In genomic region chr11:132943325-132943736, GRCh38 we compare ENCODE assay signal across 14 cellular contexts.
A peak's percentile ranks its signal among the peaks of the same experiment; 100 is the strongest.
DNase-seq lines count a peak whose midpoint lies in the region; ATAC-seq and TF ChIP-seq lines count a peak whose summit lies in the region.
"Had no signal": no experiment of that assay in that cellular context is flagged by ENCODE, and none has a peak within 500 bp of the region (broad histone marks: within the 10 kb centered on the region; RNA-seq: fewer than 3 reads in every experiment).

No MANE protein-coding gene starts in this region.

- H3K27ac ChIP-seq in esophagus (ENCODE audit: low read depth in 2 of 2, low read length in 1 of 2): no peak overlapping the region
- H3K27ac ChIP-seq: body of pancreas, gastroesophageal sphincter had no signal

- DNase-seq in AG10803 (ENCODE audit: low read depth): peak; percentile 13
- no peak for DNase-seq in HFFc6
- DNase-seq in NCI-H82 treated with DMSO at 0.1 percent for 48 hours (lab: John Stamatoyannopoulos, UW; ENCODE audit: unreplicated experiment): no peak
- DNase-seq in naive thymus-derived CD8-positive, alpha-beta T cell: no peak
- DNase-seq: body of pancreas; KG1; naive B cell; stimulated activated CD4-positive, alpha-beta T cell treated with anti-CD3 and anti-CD28 coated beads, Interleukin-2, amount 100 ng/mL, for 48 hours; SW 1271 had no signal

- ATAC-seq in HG02884 (IDR thresholded peaks at IDR 0.05; ENCODE audit: unreplicated experiment) (no peak), HG02763 (IDR thresholded peaks at IDR 0.05; ENCODE audit: unreplicated experiment) (no peak)
- ATAC-seq in naive thymus-derived CD8-positive, alpha-beta T cell: no peak
- ATAC-seq: body of pancreas, gastroesophageal sphincter had no signal

- no peaks in the 10 kb centered on the region for H3K9me3 Mint-ChIP-seq in HFFc6
- H3K9me3 Mint-ChIP-seq in naive thymus-derived CD8-positive, alpha-beta T cell: peaks cover 0 to 3% (median 0%) of the 10 kb centered on the region in 9 donors

- H3K36me3 ChIP-seq in esophagus (ENCODE audit: control insufficient read depth in 2 of 2, insufficient read depth in 2 of 2, low read length in 1 of 2) (no peaks in the 10 kb centered on the region), neuron (ENCODE audit: insufficient read depth, low read length) (no peaks in the 10 kb centered on the region)
- H3K36me3 ChIP-seq: gastroesophageal sphincter had no signal

- H3K4me1 Mint-ChIP-seq in HFFc6 (ENCODE audit: low read depth): peaks cover 14% of the 10 kb centered on the region
- H3K4me1 Mint-ChIP-seq in naive thymus-derived CD8-positive, alpha-beta T cell: peaks cover 0 to 3% (median 1%) of the 10 kb centered on the region in 4 donors

- WGBS in esophagus, 2 donors: 3 to 5% methylated on average over 23 of the region's 23 CpGs

- H3K4me1 ChIP-seq in esophagus (ENCODE audit: control insufficient read depth in 2 of 2, insufficient read depth in 2 of 2, low read length in 1 of 2) (peaks cover 2 to 6% of the 10 kb centered on the region in 2 donors), neuron (ENCODE audit: insufficient read depth, low read length) (peaks cover 17% of the 10 kb centered on the region)
- H3K4me1 ChIP-seq: body of pancreas had no signal

- H3K27ac Mint-ChIP-seq in HFFc6: no peak overlapping the region; the same call in 1 of the 2 replicates
- no peak overlapping the region for H3K27ac Mint-ChIP-seq in naive thymus-derived CD8-positive, alpha-beta T cell
- H3K27ac Mint-ChIP-seq: naive B cell had no signal

- no peak for TF ChIP-seq CTCF in AG10803 (conservative IDR thresholded peaks at IDR 0.05; ENCODE audit: low read length)
- TF ChIP-seq CTCF in HFFc6 (IDR thresholded peaks at IDR 0.05): no peak

- H3K36me3 Mint-ChIP-seq in HFFc6 (ENCODE audit: low read depth): no peaks in the 10 kb centered on the region
- peaks cover 0 to 5% (median 0%) of the 10 kb centered on the region in 3 donors for H3K36me3 Mint-ChIP-seq in naive thymus-derived CD8-positive, alpha-beta T cell
- H3K36me3 Mint-ChIP-seq: naive B cell had no signal

- peaks cover 2 to 3% of the 10 kb centered on the region in 2 donors for H3K9me3 ChIP-seq in esophagus (ENCODE audit: control insufficient read depth in 2 of 2, insufficient read depth in 1 of 2, low read depth in 1 of 2, low read length in 1 of 2)
- H3K9me3 ChIP-seq in neuron (ENCODE audit: low read length): no peaks in the 10 kb centered on the region
- H3K9me3 ChIP-seq: body of pancreas, gastroesophageal sphincter had no signal

- no peak overlapping the region for H2AFZ ChIP-seq in neuron (ENCODE audit: low read depth, low read length)

- peak overlapping the region; percentile 88 for H3K4me3 Mint-ChIP-seq in HFFc6
- H3K4me3 Mint-ChIP-seq in naive thymus-derived CD8-positive, alpha-beta T cell: peak overlapping the region in 1 of 10 donors; percentile 21

- peaks cover 8% of the 10 kb centered on the region for H3K27me3 Mint-ChIP-seq in HFFc6 (ENCODE audit: insufficient read depth)
- peaks cover 20 to 49% (median 30%) of the 10 kb centered on the region in 5 donors for H3K27me3 Mint-ChIP-seq in naive thymus-derived CD8-positive, alpha-beta T cell

- H3K4me3 ChIP-seq in AG10803 (ENCODE audit: low read length): peak overlapping the region; percentile 57
- peak overlapping the region; percentile 2 to 36 for H3K4me3 ChIP-seq in esophagus (ENCODE audit: low read depth in 1 of 2, low read length in 2 of 2)
- H3K4me3 ChIP-seq in neuron (ENCODE audit: low read length): peak overlapping the region; percentile 54
- H3K4me3 ChIP-seq: body of pancreas had no signal

- POLR2A ChIA-PET in naive thymus-derived CD8-positive, alpha-beta T cell (lab: Charles Lee): no interaction called here

- H3K27me3 ChIP-seq in esophagus (ENCODE audit: control insufficient read depth in 1 of 2, insufficient read depth in 2 of 2, low read length in 2 of 2) (peaks cover 2 to 4% of the 10 kb centered on the region in 2 donors), neuron (ENCODE audit: insufficient read depth, low read length) (peaks cover 20% of the 10 kb centered on the region)
- H3K27me3 ChIP-seq: body of pancreas had no signal
